In the genomic region with DNA sequence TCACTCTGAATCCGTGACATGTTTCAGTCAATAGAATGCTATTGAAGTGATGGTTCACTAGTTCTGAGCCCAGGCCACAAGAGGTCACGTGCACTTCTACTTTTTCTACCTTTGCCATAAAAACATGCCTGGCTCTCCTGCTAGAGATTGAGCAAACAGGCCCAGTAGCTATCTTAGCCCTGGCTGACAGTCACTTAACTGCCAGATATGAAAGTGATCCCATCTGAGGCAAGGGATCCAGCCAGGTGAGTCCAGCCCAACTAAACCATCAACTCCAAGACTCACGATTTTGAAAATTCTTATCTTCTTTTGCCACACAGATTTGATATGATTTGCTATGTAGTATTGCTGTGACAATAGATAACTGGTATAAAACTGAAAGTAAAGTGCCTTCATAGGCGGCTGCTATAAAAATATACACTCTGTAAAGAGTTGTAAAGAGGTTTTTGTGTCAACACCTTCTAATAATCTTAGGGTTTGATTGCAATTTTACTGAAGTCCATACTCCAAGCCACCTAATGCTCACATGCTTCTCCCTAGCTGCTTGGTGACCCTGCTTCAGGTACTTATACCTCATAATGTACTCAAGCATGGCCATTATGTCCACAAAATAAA, we compare ENCODE assay signal across 19 cellular contexts.
"Had no signal": no experiment of that assay in that cellular context is flagged by ENCODE, and none has a peak within 500 bp of the region (broad histone marks: within the 10 kb centered on the region; RNA-seq: fewer than 3 reads in every experiment).

No MANE protein-coding gene starts in this region.

- H3K27ac ChIP-seq: dorsolateral prefrontal cortex, gastrocnemius medialis, heart right ventricle, right atrium auricular region, skin epidermis had no signal

- H3K9me3 Mint-ChIP-seq: neural crest cell had no signal

- H3K36me3 ChIP-seq: gastrocnemius medialis, heart right ventricle, right atrium auricular region, sigmoid colon had no signal

- H3K4me3 Mint-ChIP-seq: immature natural killer cell; naive thymus-derived CD8-positive, alpha-beta T cell; neural crest cell had no signal

- H3K4me1 ChIP-seq: heart right ventricle, right atrium auricular region had no signal

- H3K4me3 ChIP-seq: dorsolateral prefrontal cortex, gastrocnemius medialis, heart right ventricle, right atrium auricular region, sigmoid colon, skin epidermis had no signal

- H3K36me3 Mint-ChIP-seq: immature natural killer cell; naive thymus-derived CD8-positive, alpha-beta T cell had no signal

- DNase-seq: cortex of kidney; dorsolateral prefrontal cortex; effector CD8-positive, alpha-beta T cell; gastrocnemius medialis; heart right ventricle; immature natural killer cell; kidney; left cardiac atrium; mesendoderm; naive thymus-derived CD8-positive, alpha-beta T cell; posterior cingulate gyrus; sigmoid colon; stimulated activated CD4-positive, alpha-beta T cell treated with anti-CD3 and anti-CD28 coated beads, Interleukin-12 subunit alpha, Interleukin-12 subunit beta, amount 100 ng/mL, for 4 hours; stimulated activated naive CD4-positive, alpha-beta T cell treated with Interleukin-2 at 50 U/mL for 16 hours; trophoblast cell had no signal

- H3K27ac Mint-ChIP-seq: immature natural killer cell; naive thymus-derived CD8-positive, alpha-beta T cell had no signal

- H3K9me3 ChIP-seq: gastrocnemius medialis, right atrium auricular region, sigmoid colon had no signal

- ATAC-seq: esophagus mucosa; gastrocnemius medialis; heart right ventricle; left cardiac atrium; naive thymus-derived CD8-positive, alpha-beta T cell had no signal

- H3K27me3 ChIP-seq: dorsolateral prefrontal cortex, gastrocnemius medialis, heart right ventricle, right atrium auricular region, sigmoid colon had no signal

- H3K4me1 Mint-ChIP-seq: immature natural killer cell; naive thymus-derived CD8-positive, alpha-beta T cell had no signal
